In the genomic region with DNA sequence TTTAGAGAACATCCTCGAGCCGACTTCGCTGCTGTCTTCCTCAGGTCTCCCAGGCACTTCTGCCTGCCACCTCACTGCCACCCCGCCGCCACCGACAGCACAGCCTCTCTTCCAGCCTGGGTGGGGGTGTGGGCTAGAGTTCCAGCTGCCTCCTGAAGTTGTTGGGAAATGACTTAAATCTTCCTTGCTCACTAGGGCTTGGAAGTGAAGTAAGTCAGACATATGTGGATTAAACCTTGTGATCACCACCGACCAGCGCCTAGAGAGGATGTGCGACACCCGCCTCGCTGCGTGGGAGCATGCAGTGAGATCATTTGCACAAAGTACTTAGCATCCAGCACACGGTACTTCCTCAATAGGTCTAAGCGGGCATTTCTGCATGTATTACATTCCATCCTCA, we compare ENCODE assay signal across 12 cellular contexts.
A peak's percentile ranks its signal among the peaks of the same experiment; 100 is the strongest.
DNase-seq lines count a peak whose midpoint lies in the region; TF ChIP-seq lines count a peak whose summit lies in the region.
"Had no signal": no experiment of that assay in that cellular context is flagged by ENCODE, and none has a peak within 500 bp of the region (broad histone marks: within the 10 kb centered on the region; RNA-seq: fewer than 3 reads in every experiment).

No MANE protein-coding gene starts in this region.

- no peak for TF ChIP-seq POLR2A in Peyer's patch (IDR thresholded peaks at IDR 0.05)

- no peaks in the 10 kb centered on the region for H3K9me3 ChIP-seq in GM23248 (ENCODE audit: low read depth)
- no peaks in the 10 kb centered on the region for H3K9me3 ChIP-seq in Peyer's patch
- H3K9me3 ChIP-seq: Caco-2 had no signal

- no peaks in the 10 kb centered on the region for H3K79me2 ChIP-seq in GM23248 (ENCODE audit: insufficient read depth)

- H3K36me3 ChIP-seq in GM23248 (ENCODE audit: low read depth) (no peaks in the 10 kb centered on the region), rectal smooth muscle tissue (ENCODE audit: control insufficient read depth, insufficient read depth, low read length) (no peaks in the 10 kb centered on the region), Peyer's patch (no peaks in the 10 kb centered on the region)

- 43 to 48% methylated on average over 10 to 14 of the region's 14 CpGs for WGBS in GM23248 (ENCODE audit: low coverage in 1 of 2, low lambda C conversion rate in 2 of 2, missing lambda C conversion rate in 2 of 2), 2 experiments

- H3K4me2 ChIP-seq in GM23248 (ENCODE audit: unreplicated experiment), result no peak overlapping the region
- H3K4me2 ChIP-seq: PC-9 had no signal

- TF ChIP-seq CTCF in fibroblast of villous mesenchyme (IDR thresholded peaks at IDR 0.05; ENCODE audit: insufficient read depth, low read depth, low read length) (no peak), Peyer's patch (IDR thresholded peaks at IDR 0.05) (no peak), foreskin fibroblast (IDR thresholded peaks at IDR 0.05; ENCODE audit: low read depth, low read length) (no peak)

- H3K9ac ChIP-seq in GM23248 (no peak overlapping the region), rectal smooth muscle tissue (ENCODE audit: low read length) (no peak overlapping the region)

- no peaks in the 10 kb centered on the region for H4K20me1 ChIP-seq in GM23248 (ENCODE audit: insufficient read depth)

- H3K27ac ChIP-seq in GM23248 (no peak overlapping the region), angular gyrus (ENCODE audit: low read depth, low read length) (peak overlapping the region; percentile 3), rectal smooth muscle tissue (ENCODE audit: low read depth, low read length) (peak overlapping the region; percentile 45), Peyer's patch (no peak overlapping the region)
- H3K27ac ChIP-seq: PC-9 had no signal

- H3K4me1 ChIP-seq in GM23248 (ENCODE audit: insufficient read depth), result peaks cover 4% of the 10 kb centered on the region; the same call in 1 of the 2 replicates
- H3K4me1 ChIP-seq in rectal smooth muscle tissue (ENCODE audit: control insufficient read depth, insufficient read depth, low read length), result peaks cover 22% of the 10 kb centered on the region
- no peaks in the 10 kb centered on the region for H3K4me1 ChIP-seq in Peyer's patch
- H3K4me1 ChIP-seq: Caco-2 had no signal

- H3K27me3 ChIP-seq in GM23248 (replicated peaks; ENCODE audit: insufficient read depth) (no peaks in the 10 kb centered on the region), rectal smooth muscle tissue (ENCODE audit: control insufficient read depth, insufficient read depth, low read length) (no peaks in the 10 kb centered on the region), Peyer's patch (no peaks in the 10 kb centered on the region)

- 0 out of 2 replicates have a peak, but pooled peaks cover 5% of the 10 kb centered on the region for H3F3A ChIP-seq in GM23248 (ENCODE audit: insufficient read depth)

- peak; percentile 57 for DNase-seq in GM23248
- DNase-seq in fibroblast of villous mesenchyme (ENCODE audit: low read depth), result peak; percentile 65
- no peak for DNase-seq in Peyer's patch
- DNase-seq in stimulated activated CD4-positive, alpha-beta T cell treated with anti-CD3 and anti-CD28 coated beads, Interleukin-4, amount 100 ng/mL, for 1 hour, result no peak
- DNase-seq in stimulated activated CD8-positive, alpha-beta memory T cell treated with anti-CD3 and anti-CD28 coated beads, Interleukin-4, amount 100 ng/mL, for 48 hours, result no peak
- DNase-seq in foreskin fibroblast, result no peak
- DNase-seq: Caco-2, NCI-H1105, NCI-H187 treated with DMSO at 0.1 percent for 48 hours, PC-9 had no signal

- H3K4me3 ChIP-seq in GM23248 (peak overlapping the region; percentile 16; the same call in 1 of the 2 replicates), fibroblast of villous mesenchyme (ENCODE audit: low read depth, low read length) (no peak overlapping the region), rectal smooth muscle tissue (ENCODE audit: low read length) (no peak overlapping the region), Peyer's patch (no peak overlapping the region), foreskin fibroblast (ENCODE audit: low read depth in 1 of 2, low read length in 2 of 2) (no peak overlapping the region)
- H3K4me3 ChIP-seq: PC-9 had no signal

- in situ Hi-C loops in GM23248 (cut with MboI), result no loop called here

- H2AFZ ChIP-seq in GM23248, result peak overlapping the region; percentile 46
- H2AFZ ChIP-seq: PC-9 had no signal

- no peaks in the 10 kb centered on the region for H3K9me2 ChIP-seq in GM23248 (ENCODE audit: insufficient read depth)

Comparison
In these comparisons a context has a peak if more than half of its experiments do, and no peak if none do; other contexts are left out.
1. DNase-seq: peak in GM23248 (single experiment) and fibroblast of villous mesenchyme (single experiment); none in Peyer's patch (0 of 3), stimulated activated CD4-positive, alpha-beta T cell treated with anti-CD3 and anti-CD28 coated beads, Interleukin-4, amount 100 ng/mL, for 1 hour (single experiment), stimulated activated CD8-positive, alpha-beta memory T cell treated with anti-CD3 and anti-CD28 coated beads, Interleukin-4, amount 100 ng/mL, for 48 hours (single experiment) and foreskin fibroblast (0 of 2).
2. H3K27ac ChIP-seq: peak in angular gyrus (single experiment) and rectal smooth muscle tissue (single experiment); none in GM23248 (single experiment) and Peyer's patch (0 of 4).